In the genomic region with DNA sequence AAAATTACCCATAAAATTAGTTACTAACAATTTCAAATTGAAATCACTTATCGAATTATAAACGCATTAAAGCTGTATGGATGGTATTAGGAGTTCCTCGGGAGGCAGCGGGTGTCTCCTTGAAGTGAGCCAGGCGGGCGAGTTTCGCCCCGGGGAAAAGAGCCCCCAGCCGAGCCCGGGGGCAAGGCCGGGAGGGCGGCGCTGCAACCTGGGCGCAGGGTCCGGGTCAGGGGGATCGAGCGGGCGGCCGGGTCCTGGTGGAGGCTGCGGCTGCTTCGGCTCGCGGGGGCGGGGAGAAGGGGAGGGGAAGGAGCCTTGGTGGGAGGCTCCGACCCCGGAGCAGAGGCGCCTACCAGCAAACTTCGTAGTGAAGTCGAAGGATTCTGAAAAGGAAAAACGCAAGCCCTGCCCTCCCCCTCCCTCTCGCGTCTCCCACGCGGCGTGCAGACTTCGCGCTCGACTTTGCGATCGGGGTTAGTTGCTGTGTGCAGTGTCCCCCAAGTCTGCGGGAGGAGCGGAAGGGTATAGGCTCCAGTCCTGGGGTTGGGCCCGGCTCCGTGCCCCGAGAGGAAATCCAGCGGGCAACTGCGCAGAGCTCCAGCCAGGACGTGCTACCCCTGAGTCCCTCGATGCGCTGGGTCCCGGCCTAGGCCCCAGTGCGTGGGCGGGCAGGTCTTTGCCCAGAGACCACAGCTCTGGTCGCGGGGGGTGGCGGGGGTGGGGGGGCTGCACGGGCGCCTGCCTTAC, we compare ENCODE assay signal across 9 cellular contexts.
DNase-seq lines count a peak whose midpoint lies in the region; ATAC-seq, FAIRE-seq and TF ChIP-seq lines count a peak whose summit lies in the region.
"Had no signal": no experiment of that assay in that cellular context is flagged by ENCODE, and none has a peak within 500 bp of the region (broad histone marks: within the 10 kb centered on the region; RNA-seq: fewer than 3 reads in every experiment).

No MANE protein-coding gene starts in this region.

- no peak for TF ChIP-seq EP300 in transverse colon (IDR thresholded peaks at IDR 0.05; ENCODE audit: low read depth)

- peak; percentile 59 for DNase-seq in NCI-H82 (lab: John Stamatoyannopoulos, UW)
- no peak for DNase-seq in NCI-H82 treated with DMSO at 0.1 percent for 48 hours (lab: John Stamatoyannopoulos, UW; ENCODE audit: unreplicated experiment)
- DNase-seq in bronchial epithelial cell (ENCODE audit: low read depth), result no peak
- DNase-seq in lower lobe of right lung, result peak; percentile 53
- DNase-seq in transverse colon, result no peak
- no peak for DNase-seq in CD1c-positive myeloid dendritic cell (ENCODE audit: extremely low spot score)
- DNase-seq: DND-41 had no signal

- peak overlapping the region; percentile 89 for H3K27ac ChIP-seq in lower lobe of right lung
- peak overlapping the region; percentile 79 to 96 (median 90) for H3K27ac ChIP-seq in transverse colon

- H3K36me3 ChIP-seq in bronchial epithelial cell (ENCODE audit: control insufficient read depth, insufficient read depth, low read length) (peaks cover 6% of the 10 kb centered on the region), lower lobe of right lung (peaks cover 3% of the 10 kb centered on the region), transverse colon (no peaks in the 10 kb centered on the region)

- intact Hi-C loops in lower lobe of right lung (cut with DNase I) (loop anchor here (10.0 kb wide), 1 partner anchor 131 kb away; no protein-coding TSS in a partner anchor), transverse colon (cut with DNase I; ENCODE audit: low total_unique reads) (loop anchor here (10.0 kb wide), 2 partner anchors 639 to 1269 kb away; no protein-coding TSS in a partner anchor)

- ATAC-seq in lower lobe of right lung (peak; percentile 40 to 56), HG03354 (IDR thresholded peaks at IDR 0.05; ENCODE audit: poor library complexity, severe bottlenecking, unreplicated experiment) (no peak), GM18873 (IDR thresholded peaks at IDR 0.05; ENCODE audit: low FRiP score, unreplicated experiment) (no peak)

- H3K27me3 ChIP-seq in bronchial epithelial cell (ENCODE audit: control insufficient read depth, insufficient read depth, low read length) (peaks cover 14% of the 10 kb centered on the region), lower lobe of right lung (ENCODE audit: low read depth) (peaks cover 60% of the 10 kb centered on the region), transverse colon (peaks cover 78% of the 10 kb centered on the region)

- in situ Hi-C loops in transverse colon (cut with MboI; ENCODE audit: low pct_ligation_motif_present in 1 of 4, low pct_unique_long_range_greater_than_20kb in 1 of 4, low sequenced_read_pairs in 3 of 4), result loop anchor here in 1 of 4 donors (5.0 kb wide), 1 partner anchor 138 kb away; a partner anchor contains a TSS

- H3K4me1 ChIP-seq in lower lobe of right lung (peaks cover 40% of the 10 kb centered on the region), transverse colon (peaks cover 0 to 33% (median 9%) of the 10 kb centered on the region in 4 donors)

- FAIRE-seq in bronchial epithelial cell (lab: Jason Lieb, UNC), result no peak

- H3K9me3 ChIP-seq in lower lobe of right lung (no peaks in the 10 kb centered on the region), transverse colon (no peaks in the 10 kb centered on the region)

- TF ChIP-seq CTCF in bronchial epithelial cell (IDR thresholded peaks at IDR 0.05; ENCODE audit: insufficient read depth, low read length, severe bottlenecking) (no peak), lower lobe of right lung (IDR thresholded peaks at IDR 0.05) (no peak), transverse colon (IDR thresholded peaks at IDR 0.05) (no peak)

- 5 to 9% methylated on average over 10 to 58 of the region's 58 CpGs for WGBS in transverse colon (ENCODE audit: low coverage in 1 of 2), 2 donors

- TF ChIP-seq POLR2A in transverse colon (IDR thresholded peaks at IDR 0.05), result no peak

- H3K4me3 ChIP-seq in bronchial epithelial cell (ENCODE audit: low read depth, low read length), result peak overlapping the region; percentile 57
- H3K4me3 ChIP-seq in lower lobe of right lung, result peak overlapping the region; percentile 56
- H3K4me3 ChIP-seq in transverse colon, result peak overlapping the region; percentile 34 to 65 (median 46)

Comparison
In these comparisons a context has a peak if more than half of its experiments do, and no peak if none do; other contexts are left out.
1. DNase-seq: peak in NCI-H82 (single experiment) and lower lobe of right lung (single experiment); none in NCI-H82 treated with DMSO at 0.1 percent for 48 hours (single experiment), bronchial epithelial cell (single experiment), transverse colon (single experiment) and CD1c-positive myeloid dendritic cell (single experiment).
2. ATAC-seq: peak in lower lobe of right lung (2 of 2); none in HG03354 (single experiment) and GM18873 (single experiment).
3. Peak in every context shown above with its lines, with median percentiles within 50 percentile points of each other: H3K4me3 ChIP-seq.